ENCODE assay signal across 8 cellular contexts in genomic region chr22:40487663-40488249, GRCh38.
DNase-seq lines count a peak whose midpoint lies in the region; ATAC-seq and TF ChIP-seq lines count a peak whose summit lies in the region.

No MANE protein-coding gene starts in this region.

- H3K9me3 ChIP-seq in colonic mucosa = no peaks in the 10 kb centered on the region

- no peak overlapping the region for H3K4me3 Mint-ChIP-seq in nephron

- H3K36me3 Mint-ChIP-seq in nephron (ENCODE audit: low read depth) = peaks cover 20% of the 10 kb centered on the region

- no peaks in the 10 kb centered on the region for H3K27me3 ChIP-seq in colonic mucosa

- no peak for DNase-seq in AG09319 (ENCODE audit: extremely low read depth, low read depth)
- peak; percentile 68 for DNase-seq in G401 (ENCODE audit: low spot score)
- peak; percentile 56 for DNase-seq in NCI-H82 (lab: John Stamatoyannopoulos, UW)
- no peak for DNase-seq in colonic mucosa
- no peak for DNase-seq in NCI-H226

- in situ Hi-C loops in G401 (cut with HindIII; ENCODE audit: low sequenced_read_pairs) = no loop called here

- ATAC-seq in HG03045 (IDR thresholded peaks at IDR 0.05; ENCODE audit: unreplicated experiment) (no peak), HG02763 (IDR thresholded peaks at IDR 0.05; ENCODE audit: unreplicated experiment) (no peak)

- intact Hi-C loops in colonic mucosa (cut with DNase I) = no loop called here

- no peak overlapping the region for H3K27ac ChIP-seq in colonic mucosa

- TF ChIP-seq CTCF in AG09319 (IDR thresholded peaks at IDR 0.05; ENCODE audit: low read depth, low read length) (peak; percentile 69), colonic mucosa (IDR thresholded peaks at IDR 0.05) (peak; percentile 76), nephron (IDR thresholded peaks at IDR 0.05; ENCODE audit: unreplicated experiment in 3 of 3) (peak; percentile 58 to 67 (median 62))

- peaks cover 41% of the 10 kb centered on the region for H3K4me1 Mint-ChIP-seq in nephron

- H3K27me3 Mint-ChIP-seq in nephron (ENCODE audit: low read depth) = no peaks in the 10 kb centered on the region

- H3K4me3 ChIP-seq in colonic mucosa = no peak overlapping the region

- no peak overlapping the region for H3K9ac ChIP-seq in colonic mucosa (ENCODE audit: low read depth in 2 of 2, low read length in 2 of 2)

- H3K36me3 ChIP-seq in colonic mucosa = no peaks in the 10 kb centered on the region

- H3K27ac Mint-ChIP-seq in nephron = peak overlapping the region; percentile 4 to 6 (median 4)

- H3K9me3 Mint-ChIP-seq in nephron = no peaks in the 10 kb centered on the region

- H3K4me1 ChIP-seq in colonic mucosa = no peaks in the 10 kb centered on the region

Comparison
In these comparisons a context has a peak if more than half of its experiments do, and no peak if none do; other contexts are left out.
1. DNase-seq: peak in G401 (single experiment) and NCI-H82 (single experiment); none in AG09319 (single experiment), colonic mucosa (single experiment) and NCI-H226 (single experiment).
2. Peak in every context shown above with its lines, with median percentiles within 50 percentile points of each other: CTCF ChIP-seq.